ENCODE assay signal across 8 cellular contexts in genomic region chr17:76268015-76268749, GRCh38. TPM values are rescaled to one million over a fixed set of nuclear protein-coding genes. Genes with fewer than 3 reads are reported as not detected.
DNase-seq lines count a peak whose midpoint lies in the region; TF ChIP-seq lines count a peak whose summit lies in the region.

No MANE protein-coding gene starts in this region.

- no peaks in the 10 kb centered on the region for H3K27me3 ChIP-seq in mesenchymal stem cell (ENCODE audit: control insufficient read depth in 1 of 2, insufficient read depth in 1 of 2, low read length in 2 of 2)

- TF ChIP-seq CTCF in AG10803 (conservative IDR thresholded peaks at IDR 0.05; ENCODE audit: low read length) = no peak

- no peak overlapping the region for H3K27ac ChIP-seq in mesenchymal stem cell (ENCODE audit: low read length, poor library complexity, severe bottlenecking)

- peaks cover 16% of the 10 kb centered on the region for H3K79me1 ChIP-seq in mesenchymal stem cell (replicated peaks; ENCODE audit: low read length, poor library complexity, severe bottlenecking)

- H3K36me3 Mint-ChIP-seq in IgD-negative memory B cell = no peaks in the 10 kb centered on the region
- H3K36me3 Mint-ChIP-seq in activated CD4-positive, alpha-beta T cell treated with anti-CD3 and anti-CD28 coated beads, Interleukin-2, amount 10 ng/mL, durations not matched to agents 24 days and 14 days (ENCODE audit: low read depth) = peaks cover 47% of the 10 kb centered on the region
- H3K36me3 Mint-ChIP-seq in dendritic cell treated with granulocyte-macrophage colony-stimulating factor and Interleukin-4, amounts not matched to agents 40 ng/mL and 50 ng/mL, for 4 days (ENCODE audit: low read depth) = peaks cover 41% of the 10 kb centered on the region

- WGBS in mesenchymal stem cell = 61% methylated on average over 5 of the region's 9 CpGs

- no peak overlapping the region for H3K14ac ChIP-seq in mesenchymal stem cell (ENCODE audit: low read length in 2 of 2)

- H3K18ac ChIP-seq in mesenchymal stem cell (ENCODE audit: low read depth in 1 of 2, low read length in 2 of 2) = peak overlapping the region in 1 of 2 experiments; percentile 29

- H4K91ac ChIP-seq in mesenchymal stem cell (ENCODE audit: low read length) = peak overlapping the region; percentile 56

- DNase-seq in AG10803 (ENCODE audit: low read depth) = peak; percentile 80
- DNase-seq in activated CD4-positive, alpha-beta T cell treated with anti-CD3 and anti-CD28 coated beads, Interleukin-2, amount 10 ng/mL, durations not matched to agents 24 days and 14 days = peak; percentile 92
- DNase-seq in mesenchymal stem cell = peak; percentile 82
- DNase-seq in stimulated activated CD8-positive, alpha-beta memory T cell treated with anti-CD3 and anti-CD28 coated beads, Interleukin-4, amount 100 ng/mL, for 48 hours = peak; percentile 85
- DNase-seq in LoVo (ENCODE audit: low spot score) = no peak
- no peak for DNase-seq in cerebellar cortex (ENCODE audit: low spot score)

- H2AFZ ChIP-seq in mesenchymal stem cell (ENCODE audit: low read depth, low read length) = no peak overlapping the region

- H2AK5ac ChIP-seq in mesenchymal stem cell (ENCODE audit: low read length, severe bottlenecking) = peak overlapping the region; percentile 68

- H3K27ac Mint-ChIP-seq in IgD-negative memory B cell = peak overlapping the region; percentile 97 to 99 (median 97)
- H3K27ac Mint-ChIP-seq in activated CD4-positive, alpha-beta T cell treated with anti-CD3 and anti-CD28 coated beads, Interleukin-2, amount 10 ng/mL, durations not matched to agents 24 days and 14 days = peak overlapping the region; percentile 99
- H3K27ac Mint-ChIP-seq in dendritic cell treated with granulocyte-macrophage colony-stimulating factor and Interleukin-4, amounts not matched to agents 40 ng/mL and 50 ng/mL, for 4 days = peak overlapping the region; percentile 96

- no peak overlapping the region for H2BK5ac ChIP-seq in mesenchymal stem cell (ENCODE audit: low read depth, low read length, poor library complexity, severe bottlenecking)

- peak overlapping the region; percentile 17 for H3K4me3 ChIP-seq in AG10803 (ENCODE audit: low read length)
- peak overlapping the region in 1 of 2 experiments; percentile 63 for H3K4me3 ChIP-seq in mesenchymal stem cell (ENCODE audit: insufficient read depth in 1 of 2, low read depth in 1 of 2, low read length in 2 of 2)

- H3K4me1 Mint-ChIP-seq in IgD-negative memory B cell = peaks cover 37 to 51% (median 42%) of the 10 kb centered on the region in 3 donors
- peaks cover 55% of the 10 kb centered on the region for H3K4me1 Mint-ChIP-seq in activated CD4-positive, alpha-beta T cell treated with anti-CD3 and anti-CD28 coated beads, Interleukin-2, amount 10 ng/mL, durations not matched to agents 24 days and 14 days
- H3K4me1 Mint-ChIP-seq in dendritic cell treated with granulocyte-macrophage colony-stimulating factor and Interleukin-4, amounts not matched to agents 40 ng/mL and 50 ng/mL, for 4 days (ENCODE audit: low read depth) = peaks cover 67% of the 10 kb centered on the region

- no peak overlapping the region for H2BK120ac ChIP-seq in mesenchymal stem cell (ENCODE audit: low read depth, low read length)

- peaks cover 61% of the 10 kb centered on the region for H3K4me1 ChIP-seq in mesenchymal stem cell (ENCODE audit: control insufficient read depth, insufficient read depth, low read depth, low read length)

- no peaks in the 10 kb centered on the region for H3K27me3 Mint-ChIP-seq in IgD-negative memory B cell
- H3K27me3 Mint-ChIP-seq in activated CD4-positive, alpha-beta T cell treated with anti-CD3 and anti-CD28 coated beads, Interleukin-2, amount 10 ng/mL, durations not matched to agents 24 days and 14 days = no peaks in the 10 kb centered on the region
- H3K27me3 Mint-ChIP-seq in dendritic cell treated with granulocyte-macrophage colony-stimulating factor and Interleukin-4, amounts not matched to agents 40 ng/mL and 50 ng/mL, for 4 days = no peaks in the 10 kb centered on the region

- intact Hi-C loops in activated CD4-positive, alpha-beta T cell treated with anti-CD3 and anti-CD28 coated beads, Interleukin-2, amount 10 ng/mL, durations not matched to agents 24 days and 14 days (cut with micrococcal nuclease) = loop anchor here (1.0 to 10.0 kb wide), 3 partner anchors 76 to 483 kb away; partner anchors contain the start of genes MFSD11, SRSF2 and UNK
- intact Hi-C loops in dendritic cell treated with granulocyte-macrophage colony-stimulating factor and Interleukin-4, amounts not matched to agents 40 ng/mL and 50 ng/mL, for 4 days (cut with micrococcal nuclease) = no loop called here

- no peaks in the 10 kb centered on the region for H3K9me3 ChIP-seq in mesenchymal stem cell (ENCODE audit: control insufficient read depth, low read length)

- peak overlapping the region; percentile 76 for H2BK15ac ChIP-seq in mesenchymal stem cell (ENCODE audit: low read depth, poor library complexity, severe bottlenecking)

- H3K36me3 ChIP-seq in mesenchymal stem cell (ENCODE audit: control insufficient read depth in 1 of 2, insufficient read depth in 2 of 2, low read depth in 1 of 2, low read length in 2 of 2) = peaks cover 20 to 40% of the 10 kb centered on the region in 2 experiments

- peak overlapping the region; percentile 61 for H4K8ac ChIP-seq in mesenchymal stem cell (ENCODE audit: low read length)

- no peak overlapping the region for H3K23ac ChIP-seq in mesenchymal stem cell (ENCODE audit: low read length in 2 of 2)

- peak overlapping the region in 1 of 2 experiments; percentile 53 for H2BK12ac ChIP-seq in mesenchymal stem cell (ENCODE audit: low read length in 2 of 2)

- H3K9me3 Mint-ChIP-seq in IgD-negative memory B cell = no peaks in the 10 kb centered on the region
- no peaks in the 10 kb centered on the region for H3K9me3 Mint-ChIP-seq in activated CD4-positive, alpha-beta T cell treated with anti-CD3 and anti-CD28 coated beads, Interleukin-2, amount 10 ng/mL, durations not matched to agents 24 days and 14 days
- H3K9me3 Mint-ChIP-seq in dendritic cell treated with granulocyte-macrophage colony-stimulating factor and Interleukin-4, amounts not matched to agents 40 ng/mL and 50 ng/mL, for 4 days = no peaks in the 10 kb centered on the region

- peak overlapping the region; percentile 1 for H3K4me2 ChIP-seq in mesenchymal stem cell (ENCODE audit: low read length, poor library complexity, severe bottlenecking)

- H3K4ac ChIP-seq in mesenchymal stem cell (ENCODE audit: low read depth in 1 of 2, low read length in 2 of 2) = peak overlapping the region in 1 of 2 experiments; percentile 38

- peak overlapping the region; percentile 81 for H3K9ac ChIP-seq in mesenchymal stem cell (ENCODE audit: low read length)

- H3K4me3 Mint-ChIP-seq in IgD-negative memory B cell = peak overlapping the region; percentile 74 to 93 (median 86)
- H3K4me3 Mint-ChIP-seq in activated CD4-positive, alpha-beta T cell treated with anti-CD3 and anti-CD28 coated beads, Interleukin-2, amount 10 ng/mL, durations not matched to agents 24 days and 14 days = peak overlapping the region; percentile 94
- H3K4me3 Mint-ChIP-seq in dendritic cell treated with granulocyte-macrophage colony-stimulating factor and Interleukin-4, amounts not matched to agents 40 ng/mL and 50 ng/mL, for 4 days = peak overlapping the region; percentile 56

RNA-seq across cellular contexts. Expression of gene UBALD2, which starts 3.0 kb away (rescaled TPM):
- polyA plus RNA-seq in IgD-negative memory B cell = 4.3 TPM
- 184 and 189 TPM in 2 replicates for total RNA-seq in activated CD4-positive, alpha-beta T cell treated with anti-CD3 and anti-CD28 coated beads, Interleukin-2, amount 10 ng/mL, durations not matched to agents 24 days and 14 days
- polyA plus RNA-seq in mesenchymal stem cell (2013, experiment 1 of 2) = 74.6 TPM
- 80.5 TPM for polyA plus RNA-seq in mesenchymal stem cell (2013, experiment 2 of 2)

RNA-seq across cellular contexts. Expression of gene RNF157, which starts 27.9 kb away (rescaled TPM):
- polyA plus RNA-seq in IgD-negative memory B cell = 0.43 TPM
- total RNA-seq in activated CD4-positive, alpha-beta T cell treated with anti-CD3 and anti-CD28 coated beads, Interleukin-2, amount 10 ng/mL, durations not matched to agents 24 days and 14 days = 35.0 and 42.4 TPM in 2 replicates
- polyA plus RNA-seq in mesenchymal stem cell (2013, experiment 1 of 2) = 5.8 TPM
- 5.5 TPM for polyA plus RNA-seq in mesenchymal stem cell (2013, experiment 2 of 2)

RNA-seq across cellular contexts. Expression of gene QRICH2, which starts 39.9 kb away (rescaled TPM):
- 0.14 TPM for polyA plus RNA-seq in IgD-negative memory B cell
- 2.2 and 2.5 TPM in 2 replicates for total RNA-seq in activated CD4-positive, alpha-beta T cell treated with anti-CD3 and anti-CD28 coated beads, Interleukin-2, amount 10 ng/mL, durations not matched to agents 24 days and 14 days
- 0.57 TPM for polyA plus RNA-seq in mesenchymal stem cell (2013, experiment 1 of 2)
- 0.41 TPM for polyA plus RNA-seq in mesenchymal stem cell (2013, experiment 2 of 2)

Comparison
In these comparisons a context has a peak if more than half of its experiments do, and no peak if none do; other contexts are left out.
1. DNase-seq: peak in AG10803 (single experiment), activated CD4-positive, alpha-beta T cell treated with anti-CD3 and anti-CD28 coated beads, Interleukin-2, amount 10 ng/mL, durations not matched to agents 24 days and 14 days (single experiment), mesenchymal stem cell (single experiment) and stimulated activated CD8-positive, alpha-beta memory T cell treated with anti-CD3 and anti-CD28 coated beads, Interleukin-4, amount 100 ng/mL, for 48 hours (single experiment); none in LoVo (single experiment) and cerebellar cortex (single experiment).
2. Peak in every context shown above with its lines, with median percentiles within 50 percentile points of each other: H3K27ac Mint-ChIP-seq and H3K4me3 Mint-ChIP-seq.